10 cellular contexts compared by ENCODE assay signal in the genomic region with DNA sequence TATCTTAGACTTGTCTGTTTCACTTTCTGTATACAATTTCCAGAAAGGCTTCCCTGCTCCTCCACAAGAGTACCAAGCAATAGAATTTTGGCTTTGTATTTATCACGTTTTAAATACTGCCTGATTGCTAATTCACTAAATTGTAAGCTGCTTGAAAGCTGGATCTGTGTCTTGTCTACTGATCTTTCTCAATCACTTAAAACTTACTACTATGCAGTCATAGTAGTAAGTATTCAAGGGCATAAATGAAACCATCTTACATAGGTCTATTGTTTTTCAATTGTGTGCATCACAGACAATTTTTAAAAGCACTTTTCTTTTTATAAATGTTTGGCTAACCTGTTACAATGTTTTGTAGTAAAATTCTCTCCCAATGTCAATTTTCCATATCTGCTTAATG. TPM values are rescaled to one million over a fixed set of nuclear protein-coding genes. Genes with fewer than 3 reads are reported as not detected.
DNase-seq lines count a peak whose midpoint lies in the region; ATAC-seq and TF ChIP-seq lines count a peak whose summit lies in the region.
"Had no signal": no experiment of that assay in that cellular context is flagged by ENCODE, and none has a peak within 500 bp of the region (broad histone marks: within the 10 kb centered on the region; RNA-seq: fewer than 3 reads in every experiment).

No MANE protein-coding gene starts in this region.

- TF ChIP-seq CTCF in tibial artery (IDR thresholded peaks at IDR 0.05), result no peak

- H3K27me3 Mint-ChIP-seq in activated CD4-positive, alpha-beta T cell treated with anti-CD3 and anti-CD28 coated beads, Interleukin-2, amount 10 ng/mL, durations not matched to agents 7 days and 5 days, result no peaks in the 10 kb centered on the region
- no peaks in the 10 kb centered on the region for H3K27me3 Mint-ChIP-seq in activated naive CD8-positive, alpha-beta T cell treated with anti-CD3 and anti-CD28 coated beads for 36 hours
- H3K27me3 Mint-ChIP-seq in memory B cell, result no peaks in the 10 kb centered on the region

- no peaks in the 10 kb centered on the region for H3K36me3 Mint-ChIP-seq in activated CD4-positive, alpha-beta T cell treated with anti-CD3 and anti-CD28 coated beads, Interleukin-2, amount 10 ng/mL, durations not matched to agents 7 days and 5 days (ENCODE audit: low read depth)
- peaks cover 6% of the 10 kb centered on the region for H3K36me3 Mint-ChIP-seq in activated naive CD8-positive, alpha-beta T cell treated with anti-CD3 and anti-CD28 coated beads for 36 hours
- peaks cover 2% of the 10 kb centered on the region for H3K36me3 Mint-ChIP-seq in memory B cell

- H3K36me3 ChIP-seq in tibial artery, result no peaks in the 10 kb centered on the region

- no peaks in the 10 kb centered on the region for H3K27me3 ChIP-seq in tibial artery

- ATAC-seq in memory B cell (ENCODE audit: low read depth), result no peak
- ATAC-seq in HG03565 (IDR thresholded peaks at IDR 0.05; ENCODE audit: unreplicated experiment), result no peak
- no peak for ATAC-seq in HG02981 (IDR thresholded peaks at IDR 0.05; ENCODE audit: unreplicated experiment)

- H3K27ac Mint-ChIP-seq in activated CD4-positive, alpha-beta T cell treated with anti-CD3 and anti-CD28 coated beads, Interleukin-2, amount 10 ng/mL, durations not matched to agents 7 days and 5 days, result peak overlapping the region; percentile 94
- H3K27ac Mint-ChIP-seq in activated naive CD8-positive, alpha-beta T cell treated with anti-CD3 and anti-CD28 coated beads for 36 hours, result peak overlapping the region; percentile 94
- H3K27ac Mint-ChIP-seq in memory B cell, result peak overlapping the region; percentile 96

- peak overlapping the region; percentile 62 to 69 for H3K4me3 ChIP-seq in tibial artery

- H3K4me1 Mint-ChIP-seq in activated CD4-positive, alpha-beta T cell treated with anti-CD3 and anti-CD28 coated beads, Interleukin-2, amount 10 ng/mL, durations not matched to agents 7 days and 5 days, result peaks cover 36% of the 10 kb centered on the region
- peaks cover 25% of the 10 kb centered on the region for H3K4me1 Mint-ChIP-seq in activated naive CD8-positive, alpha-beta T cell treated with anti-CD3 and anti-CD28 coated beads for 36 hours
- peaks cover 31% of the 10 kb centered on the region for H3K4me1 Mint-ChIP-seq in memory B cell

- H3K9me3 Mint-ChIP-seq in activated CD4-positive, alpha-beta T cell treated with anti-CD3 and anti-CD28 coated beads, Interleukin-2, amount 10 ng/mL, durations not matched to agents 7 days and 5 days, result no peaks in the 10 kb centered on the region
- peaks cover 2% of the 10 kb centered on the region for H3K9me3 Mint-ChIP-seq in activated naive CD8-positive, alpha-beta T cell treated with anti-CD3 and anti-CD28 coated beads for 36 hours
- no peaks in the 10 kb centered on the region for H3K9me3 Mint-ChIP-seq in memory B cell

- peaks cover 0 to 28% (median 5%) of the 10 kb centered on the region in 4 donors for H3K4me1 ChIP-seq in tibial artery

- intact Hi-C loops in tibial artery (cut with DNase I; ENCODE audit: low total_unique reads), result loop anchor here (10.0 kb wide), 1 partner anchor 95 kb away; a partner anchor contains a TSS

- CTCF ChIA-PET in activated CD4-positive, alpha-beta T cell treated with anti-CD3 and anti-CD28 coated beads, Interleukin-2, amount 10 ng/mL, durations not matched to agents 7 days and 5 days (lab: Charles Lee), result interaction anchor here (1.2 to 1.8 kb wide), 2 partner anchors 14 to 24 kb away, joined by 3 to 4 read pairs; no protein-coding TSS in a partner anchor

- POLR2A ChIA-PET in activated CD4-positive, alpha-beta T cell treated with anti-CD3 and anti-CD28 coated beads, Interleukin-2, amount 10 ng/mL, durations not matched to agents 7 days and 5 days (lab: Charles Lee), result no interaction called here

- H3K9me3 ChIP-seq in tibial artery, result no peaks in the 10 kb centered on the region

- no peak for DNase-seq in activated CD4-positive, alpha-beta T cell treated with anti-CD3 and anti-CD28 coated beads, Interleukin-2, amount 10 ng/mL, durations not matched to agents 7 days and 5 days
- DNase-seq in activated CD4-positive, alpha-beta T cell treated with anti-CD3 and anti-CD28 coated beads, Interleukin-2, amount 50 U/mL, for 1 hour, result no peak
- no peak for DNase-seq in activated naive CD8-positive, alpha-beta T cell treated with anti-CD3 and anti-CD28 coated beads for 36 hours
- DNase-seq in memory B cell (ENCODE audit: low spot score in 2 of 2), result no peak
- DNase-seq in tibial artery, result no peak
- no peak for DNase-seq in NK-92 treated with Interleukin-12 subunit alpha and Interleukin-12 subunit beta, amount 100 ng/mL, for 24 hours (lab: John Stamatoyannopoulos, UW)
- DNase-seq: posterior cingulate gyrus had no signal

- peak overlapping the region; percentile 86 to 93 for H3K27ac ChIP-seq in tibial artery

- H3K4me3 Mint-ChIP-seq in activated CD4-positive, alpha-beta T cell treated with anti-CD3 and anti-CD28 coated beads, Interleukin-2, amount 10 ng/mL, durations not matched to agents 7 days and 5 days, result peak overlapping the region; percentile 86
- peak overlapping the region; percentile 87 for H3K4me3 Mint-ChIP-seq in activated naive CD8-positive, alpha-beta T cell treated with anti-CD3 and anti-CD28 coated beads for 36 hours
- H3K4me3 Mint-ChIP-seq in memory B cell, result peak overlapping the region; percentile 91

RNA-seq across cellular contexts. Expression of a gene that starts 1.2 kb away (rescaled TPM):
- total RNA-seq in activated CD4-positive, alpha-beta T cell treated with anti-CD3 and anti-CD28 coated beads, Interleukin-2, amount 10 ng/mL, durations not matched to agents 7 days and 5 days, result under 1 TPM; 0.30 to 0.75 TPM
- not detected for total RNA-seq in activated naive CD8-positive, alpha-beta T cell treated with anti-CD3 and anti-CD28 coated beads for 36 hours

RNA-seq across cellular contexts. Expression of a gene that starts 55.2 kb away (rescaled TPM):
- not detected for total RNA-seq in activated CD4-positive, alpha-beta T cell treated with anti-CD3 and anti-CD28 coated beads, Interleukin-2, amount 10 ng/mL, durations not matched to agents 7 days and 5 days
- total RNA-seq in activated naive CD8-positive, alpha-beta T cell treated with anti-CD3 and anti-CD28 coated beads for 36 hours, result not detected
- total RNA-seq: dermis microvascular lymphatic vessel endothelial cell had no signal

RNA-seq across cellular contexts. Expression of a gene that starts 59.6 kb away (rescaled TPM):
- 1 to 10 TPM; 1.3 to 2.1 TPM for total RNA-seq in activated CD4-positive, alpha-beta T cell treated with anti-CD3 and anti-CD28 coated beads, Interleukin-2, amount 10 ng/mL, durations not matched to agents 7 days and 5 days
- total RNA-seq in activated naive CD8-positive, alpha-beta T cell treated with anti-CD3 and anti-CD28 coated beads for 36 hours, result 1 to 10 TPM; 2.4 to 3.0 TPM
